In the genomic region with DNA sequence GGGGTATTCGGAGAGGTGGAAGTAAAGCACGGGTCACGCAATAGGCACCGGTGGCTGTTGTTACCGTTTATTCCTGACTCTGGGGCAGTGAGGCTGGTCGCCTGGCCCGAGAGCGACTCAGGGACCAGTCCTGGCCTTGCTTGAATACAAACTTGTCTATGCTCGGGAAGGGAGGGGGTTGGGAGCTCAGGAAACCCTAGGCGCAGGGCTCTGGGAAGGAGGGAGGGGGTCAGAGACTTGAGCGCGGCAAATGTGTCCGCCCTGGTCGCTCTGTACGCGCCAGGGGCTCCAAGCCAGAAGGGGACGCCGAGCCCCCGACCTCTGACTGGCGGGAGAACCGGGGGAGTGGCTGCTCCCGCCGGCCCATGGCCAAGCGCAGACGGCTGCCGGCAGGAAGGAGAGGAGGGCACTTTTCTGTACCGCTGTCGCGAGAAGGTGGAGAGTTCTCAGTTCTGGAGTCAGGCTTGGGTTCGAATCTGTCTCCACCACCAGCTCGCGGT, we compare ENCODE assay signal across 9 cellular contexts. TPM values are rescaled to one million over a fixed set of nuclear protein-coding genes. Genes with fewer than 3 reads are reported as not detected.
DNase-seq lines count a peak whose midpoint lies in the region; ATAC-seq and TF ChIP-seq lines count a peak whose summit lies in the region.
"Had no signal": no experiment of that assay in that cellular context is flagged by ENCODE, and none has a peak within 500 bp of the region (broad histone marks: within the 10 kb centered on the region; RNA-seq: fewer than 3 reads in every experiment).

No MANE protein-coding gene starts in this region.

- no peaks in the 10 kb centered on the region for H3K36me3 Mint-ChIP-seq in WTC11
- H3K36me3 Mint-ChIP-seq in CD4-positive, alpha-beta T cell (ENCODE audit: low read depth): no peaks in the 10 kb centered on the region

- POLR2A ChIA-PET in WTC11 (lab: Charles Lee): interaction anchor here (1.0 to 2.1 kb wide), 3 partner anchors 18 to 111 kb away, joined by 3 to 9 read pairs (median 3); partner anchors contain the start of gene SLC25A36
- POLR2A ChIA-PET in CD4-positive, alpha-beta T cell (lab: Charles Lee): no interaction called here

- DNase-seq in NCI-H2227 (lab: John Stamatoyannopoulos, UW; ENCODE audit: unreplicated experiment): peak; percentile 14
- no peak for DNase-seq in NCI-H2227 treated with DMSO at 0.1 percent for 48 hours (lab: John Stamatoyannopoulos, UW)
- DNase-seq in WTC11 (ENCODE audit: low spot score): peak; percentile 60
- no peak for DNase-seq in CD4-positive, alpha-beta T cell
- no peak for DNase-seq in middle frontal gyrus (ENCODE audit: extremely low spot score, low spot score)
- DNase-seq in NCI-H1436 treated with DMSO at 0.1 percent for 48 hours (lab: John Stamatoyannopoulos, UW): no peak
- DNase-seq: stimulated activated CD4-positive, alpha-beta T cell treated with anti-CD3 and anti-CD28 coated beads, Interleukin-1b, Interleukin-23, amount 100 ng/mL, for 48 hours had no signal

- no peak overlapping the region; the same call in 1 of the 2 replicates for H3K27ac Mint-ChIP-seq in WTC11
- H3K27ac Mint-ChIP-seq in CD4-positive, alpha-beta T cell: no peak overlapping the region

- intact Hi-C loops in CD4-positive, alpha-beta T cell (cut with DNase I, micrococcal nuclease): no loop called here

- H3K27me3 ChIP-seq in CD4-positive, alpha-beta T cell (ENCODE audit: control insufficient read depth, insufficient read depth, low read length): peaks cover 42% of the 10 kb centered on the region

- H3K27ac ChIP-seq in skin epidermis: peak overlapping the region in 1 of 21 experiments; percentile 79
- no peak overlapping the region for H3K27ac ChIP-seq in CD4-positive, alpha-beta T cell (ENCODE audit: low read depth, low read length)

- H3K9me3 ChIP-seq in iPS-18c (ENCODE audit: control insufficient read depth, insufficient read depth, low read length): peaks cover 2% of the 10 kb centered on the region
- no peaks in the 10 kb centered on the region for H3K9me3 ChIP-seq in CD4-positive, alpha-beta T cell (ENCODE audit: control insufficient read depth, low read length)

- no peak for TF ChIP-seq CTCF in WTC11 (IDR thresholded peaks at IDR 0.05)
- no peak for TF ChIP-seq CTCF in CD4-positive, alpha-beta T cell (IDR thresholded peaks at IDR 0.05)

- H3K4me3 Mint-ChIP-seq in WTC11: peak overlapping the region; percentile 92
- H3K4me3 Mint-ChIP-seq in CD4-positive, alpha-beta T cell: no peak overlapping the region

- H3K27me3 Mint-ChIP-seq in WTC11 (ENCODE audit: low read depth): peaks cover 27% of the 10 kb centered on the region
- H3K27me3 Mint-ChIP-seq in CD4-positive, alpha-beta T cell: peaks cover 64% of the 10 kb centered on the region

- ATAC-seq in WTC11: peak; percentile 25
- ATAC-seq in CD4-positive, alpha-beta T cell (ENCODE audit: poor library complexity): no peak

- H3K4me1 Mint-ChIP-seq in WTC11: peaks cover 27% of the 10 kb centered on the region
- peaks cover 17% of the 10 kb centered on the region for H3K4me1 Mint-ChIP-seq in CD4-positive, alpha-beta T cell (ENCODE audit: low read depth)

- CTCF ChIA-PET in WTC11 (lab: Charles Lee): interaction anchor here (0.6 to 6.5 kb wide), 16 partner anchors 11 to 180 kb away, joined by 3 to 114 read pairs (median 7); partner anchors contain the start of gene PXYLP1
- CTCF ChIA-PET in CD4-positive, alpha-beta T cell (lab: Charles Lee): no interaction called here

- H3K9me3 Mint-ChIP-seq in WTC11: no peaks in the 10 kb centered on the region
- no peaks in the 10 kb centered on the region for H3K9me3 Mint-ChIP-seq in CD4-positive, alpha-beta T cell

- H3K4me3 ChIP-seq in iPS-18c (ENCODE audit: insufficient read depth, low read depth, low read length) (peak overlapping the region; percentile 78), skin epidermis (peak overlapping the region in 4 of 7 experiments; percentile 20 to 44 (median 33))

TF ChIP-seq in WTC11, 78 proteins besides CTCF, POLR2A, EP300 and RAD21:
- TF ChIP-seq HMGXB4 (CRISPR knock-in tag; IDR thresholded peaks at IDR 0.05): no peak
- TF ChIP-seq TCF7 (CRISPR knock-in tag; IDR thresholded peaks at IDR 0.05; ENCODE audit: low read depth): no peak
- TF ChIP-seq MYBL2 (CRISPR knock-in tag; IDR thresholded peaks at IDR 0.05): no peak
- 0 out of 2 replicates have a peak, but pooled peaks have one; percentile 58 for TF ChIP-seq KAT7 (CRISPR knock-in tag; IDR thresholded peaks at IDR 0.05; ENCODE audit: borderline replicate concordance)
- TF ChIP-seq E2F5 (CRISPR knock-in tag; IDR thresholded peaks at IDR 0.05): 0 out of 2 replicates have a peak, but pooled peaks have one; percentile 46
- TF ChIP-seq ETV6 (CRISPR knock-in tag; IDR thresholded peaks at IDR 0.05): peak; percentile 48; the same call in 1 of the 2 replicates

RNA-seq across cellular contexts. Expression of gene SPSB4, which starts 1.5 kb away (rescaled TPM):
- total RNA-seq in WTC11 (2021): 19.4 to 19.7 TPM (median 19.6 TPM) in 3 replicates
- not detected for total RNA-seq in CD4-positive, alpha-beta T cell

Comparison
In these comparisons a context has a peak if more than half of its experiments do, and no peak if none do; other contexts are left out.
1. DNase-seq: peak in NCI-H2227 (single experiment) and WTC11 (single experiment); none in NCI-H2227 treated with DMSO at 0.1 percent for 48 hours (single experiment), CD4-positive, alpha-beta T cell (0 of 10), middle frontal gyrus (single experiment) and NCI-H1436 treated with DMSO at 0.1 percent for 48 hours (single experiment).
2. RNA of gene SPSB4, which starts 1.5 kb away (total RNA-seq): 19.4 to 19.7 TPM in WTC11; not detected in CD4-positive, alpha-beta T cell; every median in the first group is over 10 times any median in the second.